11 cellular contexts compared by ENCODE assay signal in genomic region chr16:29674188-29674587, GRCh38. TPM values are rescaled to one million over a fixed set of nuclear protein-coding genes. Genes with fewer than 3 reads are reported as not detected.
DNase-seq lines count a peak whose midpoint lies in the region; ATAC-seq, FAIRE-seq and TF ChIP-seq lines count a peak whose summit lies in the region.
"Had no signal": no experiment of that assay in that cellular context is flagged by ENCODE, and none has a peak within 500 bp of the region (broad histone marks: within the 10 kb centered on the region; RNA-seq: fewer than 3 reads in every experiment).

No MANE protein-coding gene starts in this region.

- H3K36me3 Mint-ChIP-seq in activated CD4-positive, alpha-beta memory T cell treated with anti-CD3 and anti-CD28 coated beads, Interleukin-2, amount 10 ng/mL, durations not matched to agents 7 days and 5 days (ENCODE audit: low read depth): peaks cover 38% of the 10 kb centered on the region
- H3K36me3 Mint-ChIP-seq in activated CD4-positive, alpha-beta memory T cell treated with anti-CD3 and anti-CD28 coated beads for 36 hours: peaks cover 7% of the 10 kb centered on the region
- peaks cover 5% of the 10 kb centered on the region for H3K36me3 Mint-ChIP-seq in activated naive CD8-positive, alpha-beta T cell treated with anti-CD3 and anti-CD28 coated beads, Interleukin-2, amount 50 U/mL, for 24 hours (ENCODE audit: low read depth)

- FAIRE-seq in kidney (lab: Jason Lieb, UNC): no peak
- FAIRE-seq: GM19239 had no signal

- TF ChIP-seq CTCF in kidney (IDR thresholded peaks at IDR 0.05; ENCODE audit: borderline replicate concordance, extremely low read depth, insufficient read depth) (no peak), vagina (IDR thresholded peaks at IDR 0.05) (no peak)

- no peaks in the 10 kb centered on the region for H3K9me3 ChIP-seq in kidney (ENCODE audit: control insufficient read depth in 1 of 2, low read length in 2 of 2)
- H3K9me3 ChIP-seq in vagina: no peaks in the 10 kb centered on the region

- no peak overlapping the region for H3K4me3 Mint-ChIP-seq in activated CD4-positive, alpha-beta memory T cell treated with anti-CD3 and anti-CD28 coated beads, Interleukin-2, amount 10 ng/mL, durations not matched to agents 7 days and 5 days
- no peak overlapping the region for H3K4me3 Mint-ChIP-seq in activated CD4-positive, alpha-beta memory T cell treated with anti-CD3 and anti-CD28 coated beads for 36 hours
- H3K4me3 Mint-ChIP-seq in activated naive CD8-positive, alpha-beta T cell treated with anti-CD3 and anti-CD28 coated beads, Interleukin-2, amount 50 U/mL, for 24 hours: no peak overlapping the region
- H3K4me3 Mint-ChIP-seq: B cell had no signal

- H3K4me3 ChIP-seq in kidney (ENCODE audit: low read length in 2 of 2) (no peak overlapping the region), vagina (no peak overlapping the region)

- no peak for TF ChIP-seq POLR2A in vagina (IDR thresholded peaks at IDR 0.05)

- H3K36me3 ChIP-seq in kidney (ENCODE audit: control insufficient read depth in 1 of 2, insufficient read depth in 2 of 2, low read length in 2 of 2): no peaks in the 10 kb centered on the region
- no peaks in the 10 kb centered on the region for H3K36me3 ChIP-seq in vagina

- no peak overlapping the region for H3K9ac ChIP-seq in kidney (ENCODE audit: low read length in 2 of 2)

- intact Hi-C loops in activated CD4-positive, alpha-beta memory T cell treated with anti-CD3 and anti-CD28 coated beads for 36 hours (cut with micrococcal nuclease): no loop called here
- intact Hi-C loops in kidney (cut with DNase I): no loop called here
- intact Hi-C loops in vagina (cut with DNase I): no loop called here

- peak overlapping the region; percentile 28 for H3K27ac Mint-ChIP-seq in activated CD4-positive, alpha-beta memory T cell treated with anti-CD3 and anti-CD28 coated beads, Interleukin-2, amount 10 ng/mL, durations not matched to agents 7 days and 5 days
- H3K27ac Mint-ChIP-seq in activated CD4-positive, alpha-beta memory T cell treated with anti-CD3 and anti-CD28 coated beads for 36 hours: no peak overlapping the region
- peak overlapping the region; percentile 46 for H3K27ac Mint-ChIP-seq in activated naive CD8-positive, alpha-beta T cell treated with anti-CD3 and anti-CD28 coated beads, Interleukin-2, amount 50 U/mL, for 24 hours
- H3K27ac Mint-ChIP-seq: B cell, progenitor cell of endocrine pancreas had no signal

- no peak for ATAC-seq in activated naive CD8-positive, alpha-beta T cell treated with anti-CD3 and anti-CD28 coated beads, Interleukin-2, amount 50 U/mL, for 24 hours

- H3K4me1 ChIP-seq in kidney (ENCODE audit: control insufficient read depth in 1 of 2, insufficient read depth in 1 of 2, low read depth in 1 of 2, low read length in 2 of 2) (peaks cover 0 to 5% of the 10 kb centered on the region in 2 donors), vagina (peaks cover 16% of the 10 kb centered on the region)

- H3K27me3 ChIP-seq in vagina: no peaks in the 10 kb centered on the region

- CTCF ChIA-PET in activated CD4-positive, alpha-beta memory T cell treated with anti-CD3 and anti-CD28 coated beads, Interleukin-2, amount 10 ng/mL, durations not matched to agents 7 days and 5 days (lab: Charles Lee): no interaction called here
- CTCF ChIA-PET in activated CD4-positive, alpha-beta memory T cell treated with anti-CD3 and anti-CD28 coated beads for 36 hours (lab: Charles Lee): interaction anchor here (2.1 kb wide), 1 partner anchor 17 kb away, joined by 8 read pairs; no protein-coding TSS in a partner anchor

- peaks cover 31% of the 10 kb centered on the region for H3K4me1 Mint-ChIP-seq in activated CD4-positive, alpha-beta memory T cell treated with anti-CD3 and anti-CD28 coated beads, Interleukin-2, amount 10 ng/mL, durations not matched to agents 7 days and 5 days
- H3K4me1 Mint-ChIP-seq in activated CD4-positive, alpha-beta memory T cell treated with anti-CD3 and anti-CD28 coated beads for 36 hours (ENCODE audit: low read depth): peaks cover 7% of the 10 kb centered on the region
- peaks cover 13% of the 10 kb centered on the region for H3K4me1 Mint-ChIP-seq in activated naive CD8-positive, alpha-beta T cell treated with anti-CD3 and anti-CD28 coated beads, Interleukin-2, amount 50 U/mL, for 24 hours

- H3K9me3 Mint-ChIP-seq in activated CD4-positive, alpha-beta memory T cell treated with anti-CD3 and anti-CD28 coated beads, Interleukin-2, amount 10 ng/mL, durations not matched to agents 7 days and 5 days: no peaks in the 10 kb centered on the region
- no peaks in the 10 kb centered on the region for H3K9me3 Mint-ChIP-seq in activated CD4-positive, alpha-beta memory T cell treated with anti-CD3 and anti-CD28 coated beads for 36 hours
- H3K9me3 Mint-ChIP-seq in activated naive CD8-positive, alpha-beta T cell treated with anti-CD3 and anti-CD28 coated beads, Interleukin-2, amount 50 U/mL, for 24 hours: no peaks in the 10 kb centered on the region

- no peak for DNase-seq in activated CD4-positive, alpha-beta memory T cell treated with anti-CD3 and anti-CD28 coated beads, Interleukin-2, amount 10 ng/mL, durations not matched to agents 7 days and 5 days
- DNase-seq in activated CD4-positive, alpha-beta memory T cell treated with anti-CD3 and anti-CD28 coated beads for 36 hours: no peak
- no peak for DNase-seq in activated naive CD8-positive, alpha-beta T cell treated with anti-CD3 and anti-CD28 coated beads, Interleukin-2, amount 50 U/mL, for 24 hours
- peak; percentile 81 for DNase-seq in kidney
- no peak for DNase-seq in NK-92 (lab: John Stamatoyannopoulos, UW; ENCODE audit: unreplicated experiment)
- no peak for DNase-seq in vagina (ENCODE audit: extremely low spot score in 2 of 2)
- no peak for DNase-seq in stimulated activated CD4-positive, alpha-beta T cell treated with anti-CD3 and anti-CD28 coated beads, Interleukin-2, amount 100 ng/mL, for 48 hours

- POLR2A ChIA-PET in activated CD4-positive, alpha-beta memory T cell treated with anti-CD3 and anti-CD28 coated beads, Interleukin-2, amount 10 ng/mL, durations not matched to agents 7 days and 5 days (lab: Charles Lee): interaction anchor here (2.6 kb wide), 1 partner anchor 8 kb away, joined by 11 read pairs; no protein-coding TSS in a partner anchor
- POLR2A ChIA-PET in activated CD4-positive, alpha-beta memory T cell treated with anti-CD3 and anti-CD28 coated beads for 36 hours (lab: Charles Lee): interaction anchor here (1.4 kb wide), 1 partner anchor 9 kb away, joined by 4 read pairs; no protein-coding TSS in a partner anchor

- H3K27ac ChIP-seq in kidney (ENCODE audit: low read depth in 2 of 2, low read length in 2 of 2) (no peak overlapping the region), temporal lobe (ENCODE audit: low read depth, low read length) (peak overlapping the region; percentile 23), vagina (no peak overlapping the region)

- H3K27me3 Mint-ChIP-seq in activated CD4-positive, alpha-beta memory T cell treated with anti-CD3 and anti-CD28 coated beads, Interleukin-2, amount 10 ng/mL, durations not matched to agents 7 days and 5 days: no peaks in the 10 kb centered on the region
- no peaks in the 10 kb centered on the region for H3K27me3 Mint-ChIP-seq in activated CD4-positive, alpha-beta memory T cell treated with anti-CD3 and anti-CD28 coated beads for 36 hours
- H3K27me3 Mint-ChIP-seq in activated naive CD8-positive, alpha-beta T cell treated with anti-CD3 and anti-CD28 coated beads, Interleukin-2, amount 50 U/mL, for 24 hours: no peaks in the 10 kb centered on the region
- H3K27me3 Mint-ChIP-seq: B cell, progenitor cell of endocrine pancreas had no signal

RNA-seq across cellular contexts. Expression of gene QPRT, which starts 4.8 kb away (rescaled TPM):
- 1 to 10 TPM; 8.3 to 9.3 TPM for total RNA-seq in activated CD4-positive, alpha-beta memory T cell treated with anti-CD3 and anti-CD28 coated beads, Interleukin-2, amount 10 ng/mL, durations not matched to agents 7 days and 5 days
- total RNA-seq in activated CD4-positive, alpha-beta memory T cell treated with anti-CD3 and anti-CD28 coated beads for 36 hours: 1 to 10 TPM; 8.7 to 9.7 TPM
- total RNA-seq in kidney: 13.9 TPM
- polyA plus RNA-seq in kidney (ENCODE audit: insufficient read depth, low read depth, low replicate concordance): 168 TPM
- total RNA-seq in temporal lobe: 2.5 TPM
- 13.8 TPM for total RNA-seq in vagina

RNA-seq across cellular contexts. Expression of gene SPN, which starts 11.1 kb away (rescaled TPM):
- total RNA-seq in activated CD4-positive, alpha-beta memory T cell treated with anti-CD3 and anti-CD28 coated beads, Interleukin-2, amount 10 ng/mL, durations not matched to agents 7 days and 5 days: 100 to 1,000 TPM; 341 to 359 TPM
- total RNA-seq in activated CD4-positive, alpha-beta memory T cell treated with anti-CD3 and anti-CD28 coated beads for 36 hours: 100 to 1,000 TPM; 109 to 114 TPM
- 8.8 TPM for total RNA-seq in kidney
- 1.0 TPM for polyA plus RNA-seq in kidney (ENCODE audit: insufficient read depth, low read depth, low replicate concordance)
- 0.25 TPM for total RNA-seq in temporal lobe
- total RNA-seq in vagina: 7.4 TPM

Comparison
In these comparisons a context has a peak if more than half of its experiments do, and no peak if none do; other contexts are left out.
1. RNA of gene SPN, which starts 11.1 kb away (total RNA-seq): 341 to 359 TPM in activated CD4-positive, alpha-beta memory T cell treated with anti-CD3 and anti-CD28 coated beads, Interleukin-2, amount 10 ng/mL, durations not matched to agents 7 days and 5 days and 109 to 114 TPM in activated CD4-positive, alpha-beta memory T cell treated with anti-CD3 and anti-CD28 coated beads for 36 hours; 8.8 TPM in kidney (single experiment), 7.4 TPM in vagina (single experiment) and 0.25 TPM in temporal lobe (single experiment); every median in the first group is over 10 times any median in the second.